8 cellular contexts compared by ENCODE assay signal in genomic region chr10:80417247-80417646, GRCh38. TPM values are rescaled to one million over a fixed set of nuclear protein-coding genes. Genes with fewer than 3 reads are reported as not detected.
DNase-seq lines count a peak whose midpoint lies in the region; TF ChIP-seq lines count a peak whose summit lies in the region.
"Not testable (repeated sequence)": the region's sequence is repeated elsewhere in the genome, so short reads cannot be mapped to it uniquely, and the experiment has no call there.
"Had no signal": no experiment of that assay in that cellular context is flagged by ENCODE, and none has a peak within 500 bp of the region (broad histone marks: within the 10 kb centered on the region; RNA-seq: fewer than 3 reads in every experiment).

No MANE protein-coding gene starts in this region.

- H3K36me3 ChIP-seq in hepatocyte (replicated peaks; ENCODE audit: insufficient read depth, low read depth); mesendoderm (ENCODE audit: control insufficient read depth, insufficient read depth, low read length); neural progenitor cell; tibial nerve: not testable (repeated sequence)

- H3K4me3 Mint-ChIP-seq in H9: peak overlapping the region; percentile 19 to 66
- H3K4me3 Mint-ChIP-seq in neural progenitor cell: not testable (repeated sequence)

- not testable (repeated sequence) for H4K20me1 ChIP-seq in H9 (ENCODE audit: control insufficient read depth, insufficient read depth, insufficient read length); hepatocyte (ENCODE audit: insufficient read depth, poor library complexity, severe bottlenecking)
- peaks cover 100% of the 10 kb centered on the region for H4K20me1 ChIP-seq in neural progenitor cell (ENCODE audit: low read depth)

- H3K36me3 Mint-ChIP-seq in H9 (ENCODE audit: insufficient read depth in 1 of 3, low read depth in 3 of 3) (peaks cover 7 to 23% (median 11%) of the 10 kb centered on the region in 3 experiments; a peak in 6 of 7 replicates), neural progenitor cell (peaks cover 25% of the 10 kb centered on the region)

- H4K91ac ChIP-seq in H9 (ENCODE audit: insufficient read length, low read depth, low read length): not testable (repeated sequence)

- not testable (repeated sequence) for TF ChIP-seq CTCF in H9 (conservative IDR thresholded peaks at IDR 0.05); VCaP (conservative IDR thresholded peaks at IDR 0.05); dorsolateral prefrontal cortex (IDR thresholded peaks at IDR 0.05 in 54 of 56, conservative IDR thresholded peaks at IDR 0.05 in 2 of 56; ENCODE audit: low read depth in 1 of 56, partially characterized antibody in 56 of 56); hepatocyte (IDR thresholded peaks at IDR 0.05; ENCODE audit: poor library complexity); neural progenitor cell (IDR thresholded peaks at IDR 0.05); tibial nerve (IDR thresholded peaks at IDR 0.05)

- intact Hi-C loops in dorsolateral prefrontal cortex (cut with DNase I): not testable (repeated sequence)

- not testable (repeated sequence) for H3K4me2 ChIP-seq in H9 (ENCODE audit: insufficient read depth, insufficient read length, low read length); mesendoderm (ENCODE audit: low read length)
- H3K4me2 ChIP-seq in hepatocyte (peak overlapping the region; percentile 86), neural progenitor cell (peak overlapping the region; percentile 68)

- peaks cover 60 to 69% of the 10 kb centered on the region in 2 experiments for H3K4me1 Mint-ChIP-seq in H9
- H3K4me1 Mint-ChIP-seq in neural progenitor cell: peaks cover 61% of the 10 kb centered on the region

- peak overlapping the region in 1 of 59 donors; percentile 7 for H3K4me3 ChIP-seq in dorsolateral prefrontal cortex
- not testable (repeated sequence) for H3K4me3 ChIP-seq in hepatocyte; mesendoderm (ENCODE audit: low read length); tibial nerve
- H3K4me3 ChIP-seq in neural progenitor cell: peak overlapping the region; percentile 5

- not testable (repeated sequence) for H3T11ph ChIP-seq in H9 (ENCODE audit: low read length)

- H3K9me2 ChIP-seq in hepatocyte (replicated peaks; ENCODE audit: insufficient read depth): not testable (repeated sequence)

- not testable (repeated sequence) for H3K4ac ChIP-seq in H9 (ENCODE audit: low read depth, low read length); mesendoderm (ENCODE audit: low read depth, low read length)

- H3K14ac ChIP-seq in H9 (ENCODE audit: insufficient read depth, low read length): not testable (repeated sequence)

- not testable (repeated sequence) for H3K4me1 ChIP-seq in H9 (ENCODE audit: insufficient read depth, low read length)
- peaks cover 56% of the 10 kb centered on the region for H3K4me1 ChIP-seq in hepatocyte (ENCODE audit: insufficient read depth)
- peaks cover 23% of the 10 kb centered on the region for H3K4me1 ChIP-seq in mesendoderm (ENCODE audit: control insufficient read depth, low read depth, low read length)
- peaks cover 56% of the 10 kb centered on the region for H3K4me1 ChIP-seq in neural progenitor cell
- H3K4me1 ChIP-seq in tibial nerve: peaks cover 0 to 59% (median 15%) of the 10 kb centered on the region in 4 donors

- H3K79me1 ChIP-seq in H9 (ENCODE audit: insufficient read depth, low read depth, low read length, poor library complexity, severe bottlenecking): not testable (repeated sequence)
- peaks cover 18% of the 10 kb centered on the region for H3K79me1 ChIP-seq in mesendoderm (ENCODE audit: low read length)

- not testable (repeated sequence) for H3K79me2 ChIP-seq in H9 (ENCODE audit: insufficient read depth, low read length); mesendoderm (ENCODE audit: control insufficient read depth, insufficient read depth, low read length)
- H3K79me2 ChIP-seq in hepatocyte (peaks cover 76% of the 10 kb centered on the region), neural progenitor cell (ENCODE audit: low read depth) (peaks cover 86% of the 10 kb centered on the region)

- not testable (repeated sequence) for H3K9me3 ChIP-seq in H9 (ENCODE audit: control insufficient read depth, low read depth, low read length); hepatocyte (ENCODE audit: low read depth); neural progenitor cell (ENCODE audit: low read depth); tibial nerve

- not testable (repeated sequence) for H3K18ac ChIP-seq in H9 (ENCODE audit: insufficient read length, low read depth, low read length); mesendoderm (ENCODE audit: low read length)

- not testable (repeated sequence) for H3K27ac ChIP-seq in H9 (ENCODE audit: insufficient read length, low read depth, low read length); mesendoderm (ENCODE audit: low read depth, low read length); neural progenitor cell
- H3K27ac ChIP-seq in VCaP (peak overlapping the region; percentile 86), dorsolateral prefrontal cortex (peak overlapping the region in 32 of 59 donors; percentile 6 to 97 (median 70)), hepatocyte (peak overlapping the region; percentile 94), tibial nerve (peak overlapping the region in 3 of 4 donors; percentile 5 to 94 (median 58))

- no CpG with 5 or more reads among the region's 5 CpGs for WGBS in H9 (ENCODE audit: extremely low coverage, insufficient read length, low lambda C conversion rate)
- 43% methylated on average over 5 of the region's 5 CpGs for WGBS in hepatocyte (ENCODE audit: low lambda C conversion rate, missing lambda C conversion rate)
- WGBS in mesendoderm (ENCODE audit: extremely low coverage, insufficient coverage, low lambda C conversion rate): no CpG with 5 or more reads among the region's 5 CpGs
- 81 to 83% methylated on average over 5 of the region's 5 CpGs for WGBS in tibial nerve, 2 donors

- not testable (repeated sequence) for H3K27me3 ChIP-seq in H9 (ENCODE audit: insufficient read depth, low read length); dorsolateral prefrontal cortex; hepatocyte; mesendoderm (ENCODE audit: insufficient read depth, low read length, poor library complexity); neural progenitor cell; tibial nerve

- not testable (repeated sequence) for H3K56ac ChIP-seq in H9 (ENCODE audit: insufficient read length, low read depth, low read length); mesendoderm (ENCODE audit: low read length)

- H2BK12ac ChIP-seq in H9 (ENCODE audit: insufficient read length, low read depth, low read length): not testable (repeated sequence)

- not testable (repeated sequence) for H4K8ac ChIP-seq in H9 (replicated peaks; ENCODE audit: insufficient read length, low read depth, low read length); mesendoderm (ENCODE audit: low read depth, low read length)

- not testable (repeated sequence) for H3K9ac ChIP-seq in H9 (ENCODE audit: extremely low read depth, insufficient read length, low read length); mesendoderm (ENCODE audit: low read length); neural progenitor cell

- not testable (repeated sequence) for H3K23ac ChIP-seq in H9 (ENCODE audit: insufficient read length, low read depth, low read length); mesendoderm (ENCODE audit: low read length)

- not testable (repeated sequence) for H2BK120ac ChIP-seq in H9 (ENCODE audit: low read depth, low read length, poor library complexity, severe bottlenecking); mesendoderm (ENCODE audit: low read depth, low read length)

- not testable (repeated sequence) for H3K23me2 ChIP-seq in H9 (ENCODE audit: insufficient read length, low read depth, low read length, poor library complexity, severe bottlenecking)

- not testable (repeated sequence) for H2BK20ac ChIP-seq in H9 (ENCODE audit: low read depth, low read length, poor library complexity, severe bottlenecking)

- H3K9me3 Mint-ChIP-seq in H9, neural progenitor cell: not testable (repeated sequence)

- peaks cover 18% of the 10 kb centered on the region for H3K27me3 Mint-ChIP-seq in H9 (ENCODE audit: low read depth)
- H3K27me3 Mint-ChIP-seq in neural progenitor cell (ENCODE audit: insufficient read depth, low read depth): not testable (repeated sequence)

- peak overlapping the region in 2 of 3 experiments; percentile 5 to 92; a peak in 3 of 7 replicates for H3K27ac Mint-ChIP-seq in H9
- H3K27ac Mint-ChIP-seq in neural progenitor cell: peak overlapping the region; percentile 18

- H2BK15ac ChIP-seq in H9 (ENCODE audit: low read depth, low read length); mesendoderm (replicated peaks; ENCODE audit: low read depth): not testable (repeated sequence)

- not testable (repeated sequence) for DNase-seq in H9; dorsolateral prefrontal cortex; hepatocyte (ENCODE audit: low spot score); neural progenitor cell (ENCODE audit: low spot score); tibial nerve (ENCODE audit: low spot score in 2 of 2)
- peak; percentile 70 for DNase-seq in mesendoderm

- not testable (repeated sequence) for TF ChIP-seq POLR2A in tibial nerve (IDR thresholded peaks at IDR 0.05)

- TF ChIP-seq EP300 in tibial nerve (IDR thresholded peaks at IDR 0.05): not testable (repeated sequence)

- H2AFZ ChIP-seq in H9 (ENCODE audit: low read length); hepatocyte; neural progenitor cell (replicated peaks): not testable (repeated sequence)

- H2BK5ac ChIP-seq in H9 (ENCODE audit: insufficient read length, low read length); mesendoderm (ENCODE audit: low read length): not testable (repeated sequence)

- H3F3A ChIP-seq in neural progenitor cell (ENCODE audit: low read depth): peaks cover 13% of the 10 kb centered on the region

- H4K5ac ChIP-seq in H9 (ENCODE audit: insufficient read length, low read depth, low read length); mesendoderm (ENCODE audit: low read length): not testable (repeated sequence)

- H2AK5ac ChIP-seq in H9 (ENCODE audit: insufficient read length, low read length); mesendoderm (ENCODE audit: low read length): not testable (repeated sequence)

RNA-seq across cellular contexts. Expression of gene PRXL2A, which starts 8.9 kb away (rescaled TPM):
- total RNA-seq in H9 (2021) (43.4 and 47.1 TPM in 2 replicates), dorsolateral prefrontal cortex (100 to 1,000 TPM in 119 of 120 experiments, 10 to 100 TPM in 1; 98.4 to 283 (median 185) TPM), hepatocyte (159 and 166 TPM in 2 replicates), neural progenitor cell (ENCODE audit: low replicate concordance) (81.4 and 107 TPM in 2 replicates), tibial nerve (100 to 1,000 TPM in 3 of 4 donors, 10 to 100 TPM in 1; 94.5 to 176 (median 128) TPM)
- 214 and 222 TPM in 2 replicates for polyA plus RNA-seq in hepatocyte
- polyA plus RNA-seq in mesendoderm (2013, experiment 1 of 2): 50.0 TPM
- 50.0 TPM for polyA plus RNA-seq in mesendoderm (2013, experiment 2 of 2)
- total RNA-seq: GM23248 had no signal

RNA-seq across cellular contexts. Expression of gene TSPAN14, which starts 36.9 kb away (rescaled TPM):
- total RNA-seq in H9 (2021) (46.6 and 46.8 TPM in 2 replicates), dorsolateral prefrontal cortex (10 to 100 TPM; 40.9 to 83.1 (median 60.2) TPM), hepatocyte (55.1 and 65.9 TPM in 2 replicates), neural progenitor cell (ENCODE audit: low replicate concordance) (32.7 and 68.9 TPM in 2 replicates), tibial nerve (100 to 1,000 TPM; 123 to 163 (median 150) TPM)
- polyA plus RNA-seq in hepatocyte: 90.4 and 104 TPM in 2 replicates
- polyA plus RNA-seq in mesendoderm (2013, experiment 1 of 2): 32.4 TPM
- polyA plus RNA-seq in mesendoderm (2013, experiment 2 of 2): 30.9 TPM
